7 cellular contexts compared by ENCODE assay signal in the genomic region with DNA sequence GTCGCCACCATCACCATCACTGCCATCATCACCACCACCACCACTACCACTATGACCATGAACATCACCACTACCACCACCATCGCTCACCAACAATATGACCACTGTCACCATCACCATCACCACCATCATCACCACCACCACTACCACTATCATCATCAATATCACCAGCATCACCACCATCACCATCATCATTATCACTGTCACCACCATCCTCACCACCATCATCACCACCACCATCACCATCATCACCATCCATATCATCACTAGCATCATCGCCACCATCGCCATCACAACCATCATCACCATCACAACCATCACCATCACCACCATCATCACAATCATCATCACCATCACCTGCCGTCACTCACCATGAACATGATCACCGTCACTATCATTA.
"Had no signal": no experiment of that assay in that cellular context is flagged by ENCODE, and none has a peak within 500 bp of the region (broad histone marks: within the 10 kb centered on the region; RNA-seq: fewer than 3 reads in every experiment).

No MANE protein-coding gene starts in this region.

- DNase-seq: H7, KG1 had no signal

- H3K36me3 ChIP-seq: HAP-1 had no signal

- H2AFZ ChIP-seq: GM23338 had no signal

- H3K4me3 ChIP-seq: GM23338, HAP-1, K562 had no signal

- H3K9me3 ChIP-seq: HAP-1 had no signal

- H3K4me1 ChIP-seq: HAP-1 had no signal

- ATAC-seq: GM23338, HCT116, K562 had no signal

- H3K4me2 ChIP-seq: GM23338 had no signal

- FAIRE-seq: HTR-8/SVneo, K562 had no signal

- H3K9me3 Mint-ChIP-seq: GM23338 had no signal

- H3K4me3 Mint-ChIP-seq: GM23338 had no signal

- H3K27ac Mint-ChIP-seq: GM23338 had no signal
